In the genomic region with DNA sequence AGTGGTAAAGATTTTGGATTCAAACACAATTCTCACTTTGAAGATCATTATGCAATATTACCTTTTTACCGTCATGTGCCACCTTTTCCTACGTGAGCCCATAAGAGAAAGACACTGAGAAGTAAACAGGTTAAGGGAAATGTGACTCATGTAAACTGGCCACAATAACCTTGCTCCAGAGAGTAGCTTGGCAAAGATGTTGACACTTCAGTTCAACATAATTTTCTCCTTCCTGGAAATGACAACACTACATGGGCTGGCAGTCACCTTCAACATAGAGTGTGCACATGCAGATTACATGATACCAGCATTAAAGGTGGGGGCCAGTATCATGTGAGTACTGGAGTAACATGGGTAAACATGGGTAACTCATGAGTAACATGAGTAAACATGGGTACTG, we compare ENCODE assay signal across 13 cellular contexts.
DNase-seq lines count a peak whose midpoint lies in the region; ATAC-seq and TF ChIP-seq lines count a peak whose summit lies in the region.
"Had no signal": no experiment of that assay in that cellular context is flagged by ENCODE, and none has a peak within 500 bp of the region (broad histone marks: within the 10 kb centered on the region; RNA-seq: fewer than 3 reads in every experiment).

No MANE protein-coding gene starts in this region.

- ATAC-seq in esophagus mucosa (peak; percentile 61), psoas muscle (peak in 3 of 4 donors; percentile 29 to 46 (median 38)), HG03571 (IDR thresholded peaks at IDR 0.05; ENCODE audit: unreplicated experiment) (no peak), HG02981 (IDR thresholded peaks at IDR 0.05; ENCODE audit: unreplicated experiment) (no peak)

- H3K36me3 Mint-ChIP-seq in T-helper 2 cell treated with Interferon-gamma antibody and Interleukin-4, amounts not matched to agents 5 μg/mL and 100 μg/mL, for 36 hours (ENCODE audit: low read depth), result peaks cover 59% of the 10 kb centered on the region

- no peaks in the 10 kb centered on the region for H3K27me3 Mint-ChIP-seq in T-helper 2 cell treated with Interferon-gamma antibody and Interleukin-4, amounts not matched to agents 5 μg/mL and 100 μg/mL, for 36 hours (ENCODE audit: low read depth)

- H3K27ac ChIP-seq in psoas muscle, result no peak overlapping the region
- H3K27ac ChIP-seq: transverse colon had no signal

- H3K4me3 ChIP-seq in psoas muscle, result no peak overlapping the region
- H3K4me3 ChIP-seq: transverse colon had no signal

- H3K9me3 Mint-ChIP-seq in T-helper 2 cell treated with Interferon-gamma antibody and Interleukin-4, amounts not matched to agents 5 μg/mL and 100 μg/mL, for 36 hours, result no peaks in the 10 kb centered on the region

- H3K36me3 ChIP-seq in psoas muscle (ENCODE audit: insufficient read depth in 1 of 2, low read depth in 1 of 2), result peaks cover 12 to 64% of the 10 kb centered on the region in 2 donors

- TF ChIP-seq CTCF in psoas muscle (IDR thresholded peaks at IDR 0.05), result no peak

- peak; percentile 23 for DNase-seq in NOMO-1 treated with DMSO at 0.1 percent for 48 hours (lab: John Stamatoyannopoulos, UW; ENCODE audit: unreplicated experiment)
- no peak for DNase-seq in NOMO-1 treated with dmso at 0.1 percent for 144 hours (lab: John Stamatoyannopoulos, UW; ENCODE audit: unreplicated experiment)
- peak; percentile 7 for DNase-seq in T-helper 2 cell treated with Interferon-gamma antibody and Interleukin-4, amounts not matched to agents 5 μg/mL and 100 μg/mL, for 36 hours (ENCODE audit: low spot score)
- no peak for DNase-seq in psoas muscle
- no peak for DNase-seq in stimulated activated CD4-positive, alpha-beta T cell treated with anti-CD3 and anti-CD28 coated beads, Interleukin-2, amount 100 ng/mL, for 48 hours
- DNase-seq: ACHN; activated CD4-positive, alpha-beta T cell treated with anti-CD3 and anti-CD28 coated beads for 1 hour; activated naive CD4-positive, alpha-beta T cell treated with anti-CD3 and anti-CD28 coated beads, Interleukin-2, amount 50 U/mL, for 16 hours; cortex of kidney; transverse colon had no signal

- H3K4me1 Mint-ChIP-seq in T-helper 2 cell treated with Interferon-gamma antibody and Interleukin-4, amounts not matched to agents 5 μg/mL and 100 μg/mL, for 36 hours (ENCODE audit: low read depth), result peaks cover 17% of the 10 kb centered on the region

- intact Hi-C loops in psoas muscle (cut with DNase I), result no loop called here

- WGBS in psoas muscle, 3 donors, result 65 to 75% (median 68%) methylated on average over 2 of the region's 2 CpGs

- H3K9me3 ChIP-seq in psoas muscle, result no peaks in the 10 kb centered on the region
- H3K9me3 ChIP-seq: transverse colon had no signal

- peaks cover 14% of the 10 kb centered on the region for H3K4me1 ChIP-seq in psoas muscle

- H3K4me3 Mint-ChIP-seq in T-helper 2 cell treated with Interferon-gamma antibody and Interleukin-4, amounts not matched to agents 5 μg/mL and 100 μg/mL, for 36 hours, result no peak overlapping the region

- no peaks in the 10 kb centered on the region for H3K27me3 ChIP-seq in psoas muscle (ENCODE audit: insufficient read depth in 3 of 3, low read length in 2 of 3)
- H3K27me3 ChIP-seq: transverse colon had no signal

- H3K27ac Mint-ChIP-seq in T-helper 2 cell treated with Interferon-gamma antibody and Interleukin-4, amounts not matched to agents 5 μg/mL and 100 μg/mL, for 36 hours, result peak overlapping the region; percentile 54

Comparison
In these comparisons a context has a peak if more than half of its experiments do, and no peak if none do; other contexts are left out.
1. DNase-seq: peak in NOMO-1 treated with DMSO at 0.1 percent for 48 hours (single experiment) and T-helper 2 cell treated with Interferon-gamma antibody and Interleukin-4, amounts not matched to agents 5 μg/mL and 100 μg/mL, for 36 hours (single experiment); none in NOMO-1 treated with dmso at 0.1 percent for 144 hours (single experiment), psoas muscle (0 of 2) and stimulated activated CD4-positive, alpha-beta T cell treated with anti-CD3 and anti-CD28 coated beads, Interleukin-2, amount 100 ng/mL, for 48 hours (0 of 2).
2. ATAC-seq: peak in esophagus mucosa (single experiment) and psoas muscle (3 of 4); none in HG03571 (single experiment) and HG02981 (single experiment).